Comparison of ENCODE assay signal across 29 cellular contexts in genomic region chr11:38323961-38324761, GRCh38.
DNase-seq lines count a peak whose midpoint lies in the region; TF ChIP-seq lines count a peak whose summit lies in the region.
"Had no signal": no experiment of that assay in that cellular context is flagged by ENCODE, and none has a peak within 500 bp of the region (broad histone marks: within the 10 kb centered on the region; RNA-seq: fewer than 3 reads in every experiment).

No MANE protein-coding gene starts in this region.

- no peaks in the 10 kb centered on the region for H3K79me2 ChIP-seq in KMS-11 (ENCODE audit: insufficient read depth, low read depth)

- no peak overlapping the region for H3K4me3 ChIP-seq in KMS-11 (IDR thresholded peaks at IDR 0.05; ENCODE audit: insufficient read depth, low read depth, low read length)
- no peak overlapping the region for H3K4me3 ChIP-seq in CD4-positive, alpha-beta memory T cell (ENCODE audit: low read length in 2 of 2)
- H3K4me3 ChIP-seq in prostate gland = no peak overlapping the region
- H3K4me3 ChIP-seq: GM12878, left ventricle myocardium inferior, MG63, spleen, stomach, vagina had no signal

- CTCF ChIA-PET in CD4-positive, alpha-beta memory T cell (lab: Charles Lee; ENCODE audit: partially characterized antibody) = no interaction called here

- H2AFZ ChIP-seq in KMS-11 (ENCODE audit: low read depth) = peak overlapping the region; percentile 32; the same call in 1 of the 2 replicates

- H3K27ac ChIP-seq in KMS-11 (peak overlapping the region; percentile 46), prostate gland (no peak overlapping the region)
- no peak overlapping the region for H3K27ac ChIP-seq in CD4-positive, alpha-beta memory T cell (ENCODE audit: low read depth, low read length)
- H3K27ac ChIP-seq: brain microvascular endothelial cell, epithelial cell of prostate, left ventricle myocardium inferior, spleen, stomach, vagina, VCaP had no signal

- no peak overlapping the region for H3K27ac Mint-ChIP-seq in CD4-positive, alpha-beta memory T cell
- H3K27ac Mint-ChIP-seq: activated CD4-positive, alpha-beta T cell treated with anti-CD3 and anti-CD28 coated beads for 36 hours; activated naive CD4-positive, alpha-beta T cell treated with anti-CD3 and anti-CD28 coated beads, Interleukin-2, amount 50 U/mL, for 24 hours; activated T-helper 2 cell treated with anti-CD3 and anti-CD28 coated beads, Interferon-gamma antibody, Interleukin-2, Interleukin-4, amounts not matched to agents 10 μg/mL and 5 μg/mL and 100 μg/mL, durations not matched to agents 14 hours and 24 hours and 36 hours; CD4-positive, alpha-beta T cell; T-helper 2 cell treated with Interferon-gamma antibody and Interleukin-4, amounts not matched to agents 5 μg/mL and 100 μg/mL, for 36 hours had no signal

- no peaks in the 10 kb centered on the region for H3K36me3 Mint-ChIP-seq in CD4-positive, alpha-beta memory T cell
- H3K36me3 Mint-ChIP-seq: activated naive CD4-positive, alpha-beta T cell treated with anti-CD3 and anti-CD28 coated beads, Interleukin-2, amount 50 U/mL, for 24 hours had no signal

- H3K4me3 Mint-ChIP-seq in CD4-positive, alpha-beta memory T cell = no peak overlapping the region
- H3K4me3 Mint-ChIP-seq: activated CD4-positive, alpha-beta T cell treated with anti-CD3 and anti-CD28 coated beads for 36 hours; activated naive CD4-positive, alpha-beta T cell treated with anti-CD3 and anti-CD28 coated beads, Interleukin-2, amount 50 U/mL, for 24 hours; CD4-positive, alpha-beta T cell; T-helper 2 cell treated with Interferon-gamma antibody and Interleukin-4, amounts not matched to agents 5 μg/mL and 100 μg/mL, for 36 hours had no signal

- H3K27me3 ChIP-seq in KMS-11 (ENCODE audit: insufficient read depth, low read depth) (no peaks in the 10 kb centered on the region), prostate gland (replicated peaks; ENCODE audit: insufficient read depth) (no peaks in the 10 kb centered on the region)
- H3K27me3 ChIP-seq in CD4-positive, alpha-beta memory T cell (ENCODE audit: insufficient read depth, low read length) = no peaks in the 10 kb centered on the region
- H3K27me3 ChIP-seq: brain microvascular endothelial cell, MG63, spleen, stomach, vagina had no signal

- DNase-seq in Caki2 (ENCODE audit: low read depth) (peak; percentile 2), RPMI8226 (peak; percentile 86), erythroblast (lab: John Stamatoyannopoulos, UW) (peak; percentile 20 to 48), NCI-H1436 (lab: John Stamatoyannopoulos, UW) (no peak), NCI-H524 treated with DMSO at 0.1 percent for 48 hours (lab: John Stamatoyannopoulos, UW) (no peak), prostate gland (ENCODE audit: low spot score) (no peak)
- DNase-seq in CD4-positive, alpha-beta memory T cell = no peak
- DNase-seq: activated CD4-positive, alpha-beta T cell treated with anti-CD3 and anti-CD28 coated beads for 36 hours; amygdala; brain microvascular endothelial cell; CD4-positive, alpha-beta T cell; effector CD4-positive, alpha-beta T cell; left ventricle myocardium inferior; MG63; NCI-H2029 treated with DMSO at 0.1 percent for 48 hours; NCI-H524; NK-92 treated with Interleukin-12 subunit alpha and Interleukin-12 subunit beta, amount 100 ng/mL, for 24 hours; right cardiac atrium; SHP77 treated with DMSO at 0.1 percent for 48 hours; spleen; stomach had no signal

- H3K4me2 ChIP-seq in KMS-11 = peak overlapping the region; percentile 39; the same call in 1 of the 2 replicates

- H3K9me3 Mint-ChIP-seq in CD4-positive, alpha-beta memory T cell = peaks cover 4 to 23% (median 13%) of the 10 kb centered on the region in 8 donors

- intact Hi-C loops in CD4-positive, alpha-beta memory T cell (cut with micrococcal nuclease) = no loop called here
- intact Hi-C loops in prostate gland (cut with DNase I) = no loop called here

- H3K27me3 Mint-ChIP-seq in CD4-positive, alpha-beta memory T cell = no peaks in the 10 kb centered on the region
- H3K27me3 Mint-ChIP-seq: activated CD4-positive, alpha-beta T cell treated with anti-CD3 and anti-CD28 coated beads for 36 hours; activated naive CD4-positive, alpha-beta T cell treated with anti-CD3 and anti-CD28 coated beads, Interleukin-2, amount 50 U/mL, for 24 hours; CD4-positive, alpha-beta T cell had no signal

- no peaks in the 10 kb centered on the region for H3K4me1 Mint-ChIP-seq in CD4-positive, alpha-beta memory T cell
- H3K4me1 Mint-ChIP-seq: activated CD4-positive, alpha-beta T cell treated with anti-CD3 and anti-CD28 coated beads for 36 hours; activated naive CD4-positive, alpha-beta T cell treated with anti-CD3 and anti-CD28 coated beads, Interleukin-2, amount 50 U/mL, for 24 hours had no signal

- 0 out of 2 replicates have a peak, but pooled peaks have one; percentile 16 for TF ChIP-seq CTCF in KMS-11 (conservative IDR thresholded peaks at IDR 0.05; ENCODE audit: low read depth, low read length)
- TF ChIP-seq CTCF in prostate gland (IDR thresholded peaks at IDR 0.05) = no peak

- peaks cover 0 to 5% of the 10 kb centered on the region in 2 donors for H3K9me3 ChIP-seq in CD4-positive, alpha-beta memory T cell (ENCODE audit: control insufficient read depth in 1 of 2, low read length in 2 of 2)
- no peaks in the 10 kb centered on the region for H3K9me3 ChIP-seq in prostate gland
- H3K9me3 ChIP-seq: left ventricle myocardium inferior, MG63, vagina had no signal

- no peak for TF ChIP-seq POLR2A in erythroblast (IDR thresholded peaks at IDR 0.05; ENCODE audit: low read length)
- no peak for TF ChIP-seq POLR2A in prostate gland (IDR thresholded peaks at IDR 0.05)

- H3K4me1 ChIP-seq in KMS-11 (ENCODE audit: low read depth, poor library complexity, severe bottlenecking) (peaks cover 43% of the 10 kb centered on the region), prostate gland (replicated peaks) (no peaks in the 10 kb centered on the region)
- H3K4me1 ChIP-seq in CD4-positive, alpha-beta memory T cell (ENCODE audit: insufficient read depth, low read length) = no peaks in the 10 kb centered on the region
- H3K4me1 ChIP-seq: left ventricle myocardium inferior, spleen, stomach, vagina had no signal

- no peaks in the 10 kb centered on the region for H3K36me3 ChIP-seq in KMS-11 (ENCODE audit: insufficient read depth)
- H3K36me3 ChIP-seq in CD4-positive, alpha-beta memory T cell (ENCODE audit: insufficient read depth, low read length) = no peaks in the 10 kb centered on the region
- H3K36me3 ChIP-seq in prostate gland = no peaks in the 10 kb centered on the region
- H3K36me3 ChIP-seq: brain microvascular endothelial cell, left ventricle myocardium inferior, MG63, spleen, stomach, vagina had no signal

- no peaks in the 10 kb centered on the region for H4K20me1 ChIP-seq in KMS-11 (ENCODE audit: insufficient read depth)

- in situ Hi-C loops in Caki2 (cut with HindIII; ENCODE audit: low pct_unique_long_range_greater_than_20kb, low sequenced_read_pairs) = no loop called here

- POLR2A ChIA-PET in CD4-positive, alpha-beta memory T cell (lab: Charles Lee; ENCODE audit: partially characterized antibody) = no interaction called here

- WGBS in prostate gland = 48% methylated on average over 3 of the region's 3 CpGs

- H3K9ac ChIP-seq in KMS-11 = no peak overlapping the region

Comparison
In these comparisons a context has a peak if more than half of its experiments do, and no peak if none do; other contexts are left out.
1. DNase-seq: peak in Caki2 (single experiment), RPMI8226 (single experiment) and erythroblast (2 of 2); none in NCI-H1436 (single experiment), NCI-H524 treated with DMSO at 0.1 percent for 48 hours (single experiment), CD4-positive, alpha-beta memory T cell (0 of 5) and prostate gland (single experiment).